Comparison of ENCODE assay signal across 19 cellular contexts in genomic region chr2:182732736-182733135, GRCh38. TPM values are rescaled to one million over a fixed set of nuclear protein-coding genes. Genes with fewer than 3 reads are reported as not detected.
DNase-seq lines count a peak whose midpoint lies in the region; ATAC-seq, FAIRE-seq and TF ChIP-seq lines count a peak whose summit lies in the region.
"Had no signal": no experiment of that assay in that cellular context is flagged by ENCODE, and none has a peak within 500 bp of the region (broad histone marks: within the 10 kb centered on the region; RNA-seq: fewer than 3 reads in every experiment).

No MANE protein-coding gene starts in this region.

- no peaks in the 10 kb centered on the region for H3K9me3 ChIP-seq in gastrocnemius medialis
- H3K9me3 ChIP-seq: BLaER1, Caco-2 had no signal

- peaks cover 5 to 17% of the 10 kb centered on the region in 2 donors for H3K36me3 Mint-ChIP-seq in activated T-cell treated with anti-CD3 and anti-CD28 coated beads, Interleukin-2, amount 50 U/mL, for 72 hours (ENCODE audit: insufficient read depth in 2 of 2)
- H3K36me3 Mint-ChIP-seq in activated T-cell treated with anti-CD3 and anti-CD28 coated beads, Interleukin-2, amount 50 U/mL, for 4 hours (ENCODE audit: insufficient read depth) = peaks cover 52% of the 10 kb centered on the region
- peaks cover 52% of the 10 kb centered on the region for H3K36me3 Mint-ChIP-seq in progenitor cell of endocrine pancreas (ENCODE audit: insufficient read depth)

- peaks cover 2 to 29% of the 10 kb centered on the region in 2 donors for H3K36me3 ChIP-seq in gastrocnemius medialis

- in situ Hi-C loops in gastrocnemius medialis (cut with MboI; ENCODE audit: low sequenced_read_pairs in 4 of 4) = no loop called here

- no peak for TF ChIP-seq POLR2A in gastrocnemius medialis (IDR thresholded peaks at IDR 0.05)

- H3K9me3 Mint-ChIP-seq in activated T-cell treated with anti-CD3 and anti-CD28 coated beads, Interleukin-2, amount 50 U/mL, for 72 hours = no peaks in the 10 kb centered on the region
- H3K9me3 Mint-ChIP-seq in activated T-cell treated with anti-CD3 and anti-CD28 coated beads, Interleukin-2, amount 50 U/mL, for 4 hours = no peaks in the 10 kb centered on the region
- H3K9me3 Mint-ChIP-seq in progenitor cell of endocrine pancreas (ENCODE audit: low read depth) = no peaks in the 10 kb centered on the region
- H3K9me3 Mint-ChIP-seq: CD4-positive, CD25-positive, alpha-beta regulatory T cell; CD8-positive, alpha-beta T cell had no signal

- H3K4me3 Mint-ChIP-seq in activated T-cell treated with anti-CD3 and anti-CD28 coated beads, Interleukin-2, amount 50 U/mL, for 72 hours = no peak overlapping the region
- no peak overlapping the region for H3K4me3 Mint-ChIP-seq in activated T-cell treated with anti-CD3 and anti-CD28 coated beads, Interleukin-2, amount 50 U/mL, for 4 hours
- H3K4me3 Mint-ChIP-seq in progenitor cell of endocrine pancreas (ENCODE audit: low read depth) = no peak overlapping the region
- H3K4me3 Mint-ChIP-seq: B cell; CD4-positive, CD25-positive, alpha-beta regulatory T cell; CD8-positive, alpha-beta T cell had no signal

- H3K4me3 ChIP-seq in gastrocnemius medialis = no peak overlapping the region
- H3K4me3 ChIP-seq: BLaER1, GM23248 had no signal

- intact Hi-C loops in gastrocnemius medialis (cut with DNase I; ENCODE audit: low total_unique reads) = no loop called here

- H3K27me3 ChIP-seq in gastrocnemius medialis = no peaks in the 10 kb centered on the region
- H3K27me3 ChIP-seq: BLaER1 had no signal

- no peak for DNase-seq in activated T-cell treated with anti-CD3 and anti-CD28 coated beads, Interleukin-2, amount 50 U/mL, for 72 hours
- no peak for DNase-seq in activated T-cell treated with anti-CD3 and anti-CD28 coated beads, Interleukin-2, amount 50 U/mL, for 4 hours
- DNase-seq in progenitor cell of endocrine pancreas (ENCODE audit: low spot score, unreplicated experiment) = no peak
- no peak for DNase-seq in gastrocnemius medialis
- DNase-seq in NCI-H82 treated with DMSO at 0.1 percent for 48 hours (lab: John Stamatoyannopoulos, UW; ENCODE audit: unreplicated experiment) = no peak
- DNase-seq: Caco-2; CD4-positive, CD25-positive, alpha-beta regulatory T cell; CD8-positive, alpha-beta T cell; DMS153; DND-41; GM23248; H7; HCEC 1CT had no signal

- no peak overlapping the region for H3K27ac ChIP-seq in gastrocnemius medialis
- H3K27ac ChIP-seq: 22Rv1, BLaER1, C4-2B, GM23248 had no signal

- no peaks in the 10 kb centered on the region for H3K27me3 Mint-ChIP-seq in activated T-cell treated with anti-CD3 and anti-CD28 coated beads, Interleukin-2, amount 50 U/mL, for 72 hours (ENCODE audit: low read depth)
- no peaks in the 10 kb centered on the region for H3K27me3 Mint-ChIP-seq in activated T-cell treated with anti-CD3 and anti-CD28 coated beads, Interleukin-2, amount 50 U/mL, for 4 hours (ENCODE audit: low read depth)
- H3K27me3 Mint-ChIP-seq in progenitor cell of endocrine pancreas = no peaks in the 10 kb centered on the region
- H3K27me3 Mint-ChIP-seq: B cell; CD4-positive, CD25-positive, alpha-beta regulatory T cell had no signal

- H3K27ac Mint-ChIP-seq in activated T-cell treated with anti-CD3 and anti-CD28 coated beads, Interleukin-2, amount 50 U/mL, for 72 hours = peak overlapping the region; percentile 46
- H3K27ac Mint-ChIP-seq in progenitor cell of endocrine pancreas = peak overlapping the region; percentile 31
- H3K27ac Mint-ChIP-seq: B cell; CD4-positive, CD25-positive, alpha-beta regulatory T cell; CD8-positive, alpha-beta T cell had no signal

- TF ChIP-seq CTCF in progenitor cell of endocrine pancreas (IDR thresholded peaks at IDR 0.05; ENCODE audit: unreplicated experiment) = no peak
- no peak for TF ChIP-seq CTCF in gastrocnemius medialis (IDR thresholded peaks at IDR 0.05 in 4 of 5, conservative IDR thresholded peaks at IDR 0.05 in 1 of 5)

- ATAC-seq in activated T-cell treated with anti-CD3 and anti-CD28 coated beads, Interleukin-2, amount 50 U/mL, for 72 hours (replicated peaks in 1 of 2) = no peak
- ATAC-seq in activated T-cell treated with anti-CD3 and anti-CD28 coated beads, Interleukin-2, amount 50 U/mL, for 4 hours = no peak
- ATAC-seq in gastrocnemius medialis = no peak
- ATAC-seq: CD8-positive, alpha-beta T cell had no signal

- H3K4me1 ChIP-seq in gastrocnemius medialis = no peaks in the 10 kb centered on the region
- H3K4me1 ChIP-seq: Caco-2 had no signal

- FAIRE-seq in endometrium (lab: Jason Lieb, UNC) = peak; percentile 41
- FAIRE-seq: GM19239 had no signal

- no peaks in the 10 kb centered on the region for H3K4me1 Mint-ChIP-seq in activated T-cell treated with anti-CD3 and anti-CD28 coated beads, Interleukin-2, amount 50 U/mL, for 72 hours (ENCODE audit: low read depth)
- H3K4me1 Mint-ChIP-seq in activated T-cell treated with anti-CD3 and anti-CD28 coated beads, Interleukin-2, amount 50 U/mL, for 4 hours (ENCODE audit: low read depth) = peaks cover 3% of the 10 kb centered on the region
- peaks cover 34% of the 10 kb centered on the region for H3K4me1 Mint-ChIP-seq in progenitor cell of endocrine pancreas (ENCODE audit: low read depth)

RNA-seq across cellular contexts. Expression of gene DNAJC10, which starts 16.7 kb away (rescaled TPM):
- total RNA-seq in activated T-cell treated with anti-CD3 and anti-CD28 coated beads, Interleukin-2, amount 50 U/mL, for 72 hours = 10 to 100 TPM; 50.9 to 57.5 TPM
- total RNA-seq in activated T-cell treated with anti-CD3 and anti-CD28 coated beads, Interleukin-2, amount 50 U/mL, for 4 hours = 10 to 100 TPM; 81.7 to 98.4 (median 89.1) TPM
- 261 and 262 TPM in 2 replicates for total RNA-seq in progenitor cell of endocrine pancreas
- 10 to 100 TPM; 13.6 to 33.6 (median 22.5) TPM for total RNA-seq in gastrocnemius medialis
